In genomic region chr19:45876411-45877197, GRCh38 we compare ENCODE assay signal across 11 cellular contexts. TPM values are rescaled to one million over a fixed set of nuclear protein-coding genes. Genes with fewer than 3 reads are reported as not detected.
A peak's percentile ranks its signal among the peaks of the same experiment; 100 is the strongest.
DNase-seq lines count a peak whose midpoint lies in the region; ATAC-seq and TF ChIP-seq lines count a peak whose summit lies in the region.
"Had no signal": no experiment of that assay in that cellular context is flagged by ENCODE, and none has a peak within 500 bp of the region (broad histone marks: within the 10 kb centered on the region; RNA-seq: fewer than 3 reads in every experiment).

No MANE protein-coding gene starts in this region.

- no peak for DNase-seq in AG04450 (ENCODE audit: low read depth, low spot score)
- no peak for DNase-seq in NT2/D1 (ENCODE audit: low read depth, low spot score)
- DNase-seq in natural killer cell treated with Interleukin-12 subunit alpha and Interleukin-12 subunit beta and Interleukin-15 and Interleukin-18, amount 100 ng/mL, for 72 hours (ENCODE audit: low spot score), result peak; percentile 75
- DNase-seq in NCI-H1048 (lab: John Stamatoyannopoulos, UW), result no peak
- DNase-seq: DND-41, NCI-H748 treated with DMSO at 0.1 percent for 48 hours had no signal

- no peak for TF ChIP-seq CTCF in AG04450 (IDR thresholded peaks at IDR 0.05; ENCODE audit: low read depth, low read length)

- H3K9ac ChIP-seq in NT2/D1 (ENCODE audit: insufficient read length, low read depth) (peak overlapping the region; percentile 51), endocrine pancreas (ENCODE audit: control insufficient read depth, insufficient read depth, low read length) (peak overlapping the region; percentile 4)

- H3K27me3 ChIP-seq in AG04450 (ENCODE audit: control insufficient read depth, insufficient read depth, low read length) (peaks cover 6% of the 10 kb centered on the region), NT2/D1 (ENCODE audit: insufficient read depth, insufficient read length) (no peaks in the 10 kb centered on the region), endocrine pancreas (ENCODE audit: control insufficient read depth, insufficient read depth, low read length) (no peaks in the 10 kb centered on the region)

- peaks cover 18 to 22% of the 10 kb centered on the region in 2 donors for H3K4me1 Mint-ChIP-seq in natural killer cell treated with Interleukin-12 subunit alpha and Interleukin-12 subunit beta and Interleukin-15 and Interleukin-18, amount 100 ng/mL, for 72 hours (ENCODE audit: low read depth in 2 of 2)

- H3K36me3 ChIP-seq in NT2/D1 (ENCODE audit: insufficient read depth, insufficient read length, low read length), result peaks cover 10% of the 10 kb centered on the region
- no peaks in the 10 kb centered on the region for H3K36me3 ChIP-seq in endocrine pancreas (ENCODE audit: control insufficient read depth, insufficient read depth, low read length)

- H3K9me3 ChIP-seq in AG04450 (ENCODE audit: control insufficient read depth, insufficient read depth, low read length), result no peaks in the 10 kb centered on the region; the same call in 1 of the 2 replicates
- H3K9me3 ChIP-seq in NT2/D1 (ENCODE audit: insufficient read depth, low read length), result no peaks in the 10 kb centered on the region
- H3K9me3 ChIP-seq in endocrine pancreas (ENCODE audit: control insufficient read depth, low read length), result no peaks in the 10 kb centered on the region

- H3K4me3 ChIP-seq in AG04450 (ENCODE audit: low read depth, low read length) (no peak overlapping the region), NT2/D1 (ENCODE audit: insufficient read length, low read depth) (peak overlapping the region; percentile 19), endocrine pancreas (ENCODE audit: control insufficient read depth, insufficient read depth, low read length) (no peak overlapping the region)

- H3K27me3 Mint-ChIP-seq in natural killer cell treated with Interleukin-12 subunit alpha and Interleukin-12 subunit beta and Interleukin-15 and Interleukin-18, amount 100 ng/mL, for 72 hours, result peaks cover 16 to 19% of the 10 kb centered on the region in 2 donors

- ATAC-seq in natural killer cell treated with Interleukin-12 subunit alpha and Interleukin-12 subunit beta and Interleukin-15 and Interleukin-18, amount 100 ng/mL, for 72 hours, result peak; percentile 58 to 80
- ATAC-seq in HG03521 (IDR thresholded peaks at IDR 0.05; ENCODE audit: unreplicated experiment), result no peak
- ATAC-seq in HG03469 (IDR thresholded peaks at IDR 0.05; ENCODE audit: unreplicated experiment), result no peak
- no peak for ATAC-seq in GM19324 (IDR thresholded peaks at IDR 0.05; ENCODE audit: low FRiP score, unreplicated experiment)

- H3K27ac ChIP-seq in AG04450 (ENCODE audit: low read depth, low read length), result peak overlapping the region; percentile 39

- no peaks in the 10 kb centered on the region for H3K36me3 Mint-ChIP-seq in natural killer cell treated with Interleukin-12 subunit alpha and Interleukin-12 subunit beta and Interleukin-15 and Interleukin-18, amount 100 ng/mL, for 72 hours

- H3K27ac Mint-ChIP-seq in natural killer cell treated with Interleukin-12 subunit alpha and Interleukin-12 subunit beta and Interleukin-15 and Interleukin-18, amount 100 ng/mL, for 72 hours, result peak overlapping the region; percentile 45 to 63

- H3K9me3 Mint-ChIP-seq in natural killer cell treated with Interleukin-12 subunit alpha and Interleukin-12 subunit beta and Interleukin-15 and Interleukin-18, amount 100 ng/mL, for 72 hours, result no peaks in the 10 kb centered on the region

- CTCF ChIA-PET in AG04450 (lab: Charles Lee), result interaction anchor here (1.0 kb wide), 2 partner anchors 13 to 60 kb away, joined by 3 to 9 read pairs; partner anchors contain the start of gene FOXA3

- H3K4me1 ChIP-seq in NT2/D1 (ENCODE audit: insufficient read depth, insufficient read length) (peaks cover 11% of the 10 kb centered on the region), endocrine pancreas (ENCODE audit: control insufficient read depth, insufficient read depth, low read length) (no peaks in the 10 kb centered on the region)

- POLR2A ChIA-PET in AG04450 (lab: Yijun Ruan, JAX), result interaction anchor here (0.6 kb wide), 1 partner anchor 13 kb away, joined by 3 read pairs; no protein-coding TSS in a partner anchor

- peak overlapping the region; percentile 51 for H3K4me3 Mint-ChIP-seq in natural killer cell treated with Interleukin-12 subunit alpha and Interleukin-12 subunit beta and Interleukin-15 and Interleukin-18, amount 100 ng/mL, for 72 hours

RNA-seq across cellular contexts. Expression of gene IRF2BP1, which starts 9.3 kb away (rescaled TPM):
- 5.0 and 6.5 TPM in 2 replicates for polyA plus RNA-seq in AG04450 (2011; rRNA removed)
- 5.9 and 7.0 TPM in 2 replicates for polyA minus RNA-seq in AG04450 (2011; rRNA and poly(A)+ RNA removed)
- 10 to 100 TPM; 14.5 to 18.2 TPM for total RNA-seq in natural killer cell treated with Interleukin-12 subunit alpha and Interleukin-12 subunit beta and Interleukin-15 and Interleukin-18, amount 100 ng/mL, for 72 hours

RNA-seq across cellular contexts. Expression of gene FOXA3, which starts 12.5 kb away (rescaled TPM):
- polyA plus RNA-seq in AG04450 (2011; rRNA removed), result not detected in 2 replicates
- not detected in 2 replicates for polyA minus RNA-seq in AG04450 (2011; rRNA and poly(A)+ RNA removed)
- total RNA-seq in natural killer cell treated with Interleukin-12 subunit alpha and Interleukin-12 subunit beta and Interleukin-15 and Interleukin-18, amount 100 ng/mL, for 72 hours, result under 1 TPM in 1 of 2 donors, not detected in 1; 0.19 TPM

RNA-seq across cellular contexts. Expression of gene SYMPK, which starts 13.7 kb away (rescaled TPM):
- polyA plus RNA-seq in AG04450 (2011; rRNA removed), result 54.3 and 63.1 TPM in 2 replicates
- polyA minus RNA-seq in AG04450 (2011; rRNA and poly(A)+ RNA removed), result 71.8 and 83.3 TPM in 2 replicates
- 100 to 1,000 TPM; 107 to 217 TPM for total RNA-seq in natural killer cell treated with Interleukin-12 subunit alpha and Interleukin-12 subunit beta and Interleukin-15 and Interleukin-18, amount 100 ng/mL, for 72 hours

RNA-seq across cellular contexts. Expression of gene MYPOP, which starts 25.8 kb away (rescaled TPM):
- 1.4 and 1.6 TPM in 2 replicates for polyA plus RNA-seq in AG04450 (2011; rRNA removed)
- polyA minus RNA-seq in AG04450 (2011; rRNA and poly(A)+ RNA removed), result 0.70 and 1.4 TPM in 2 replicates
- total RNA-seq in natural killer cell treated with Interleukin-12 subunit alpha and Interleukin-12 subunit beta and Interleukin-15 and Interleukin-18, amount 100 ng/mL, for 72 hours, result 10 to 100 TPM; 10.6 to 14.9 TPM

RNA-seq across cellular contexts. Expression of gene NANOS2, which starts 38.0 kb away (rescaled TPM):
- polyA plus RNA-seq in AG04450 (2011; rRNA removed), result not detected in 2 replicates
- polyA minus RNA-seq in AG04450 (2011; rRNA and poly(A)+ RNA removed), result not detected in 2 replicates
- total RNA-seq in natural killer cell treated with Interleukin-12 subunit alpha and Interleukin-12 subunit beta and Interleukin-15 and Interleukin-18, amount 100 ng/mL, for 72 hours, result not detected
- polyA plus RNA-seq: esophagus had no signal

Comparison
In these comparisons a context has a peak if more than half of its experiments do, and no peak if none do; other contexts are left out.
1. ATAC-seq: peak in natural killer cell treated with Interleukin-12 subunit alpha and Interleukin-12 subunit beta and Interleukin-15 and Interleukin-18, amount 100 ng/mL, for 72 hours (2 of 2); none in HG03521 (single experiment), HG03469 (single experiment) and GM19324 (single experiment).